23 cellular contexts compared by ENCODE assay signal in the genomic region with DNA sequence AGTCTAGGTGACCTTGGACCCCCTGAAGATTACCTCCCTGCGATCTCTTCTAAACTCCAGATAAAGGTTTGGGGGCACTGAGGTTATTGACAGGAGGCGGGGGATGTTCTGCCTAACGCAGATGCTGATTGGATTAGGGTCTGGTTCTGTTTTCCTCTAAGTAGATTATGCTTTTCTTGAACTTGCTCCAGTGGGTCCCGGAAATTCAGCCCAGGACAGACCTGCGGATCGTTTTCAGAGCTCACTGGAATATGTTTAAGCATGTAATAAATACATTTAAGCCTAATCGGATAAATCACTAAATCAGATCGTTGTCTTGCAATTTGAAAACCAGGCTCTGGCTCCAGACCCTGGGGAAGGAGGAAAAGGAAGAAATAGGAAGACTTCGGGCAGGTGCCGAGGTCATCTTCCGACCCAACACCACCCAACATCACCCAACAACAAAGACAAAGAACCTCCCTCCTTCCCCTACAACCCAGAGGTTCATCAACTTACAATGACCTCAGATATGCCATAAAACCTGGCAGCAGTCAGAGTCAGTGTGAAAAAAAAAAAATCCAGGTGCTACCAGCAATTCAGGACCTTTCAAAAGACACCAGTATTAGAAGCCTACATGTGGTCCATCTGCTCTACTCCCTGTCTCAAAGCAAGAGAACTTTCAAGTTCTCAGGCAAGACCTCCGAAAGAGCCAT.
"Had no signal": no experiment of that assay in that cellular context is flagged by ENCODE, and none has a peak within 500 bp of the region (broad histone marks: within the 10 kb centered on the region; RNA-seq: fewer than 3 reads in every experiment).

No MANE protein-coding gene starts in this region.

- H3K4me3 ChIP-seq: esophagus squamous epithelium, lung, prostate gland, right atrium auricular region, smooth muscle cell, stomach, thyroid gland, vagina had no signal

- DNase-seq: cortex of kidney; effector memory CD8-positive, alpha-beta T cell; erythroblast; esophagus squamous epithelium; foreskin melanocyte; hypothalamus; naive thymus-derived CD4-positive, alpha-beta T cell; nucleus accumbens; stimulated activated CD4-positive, alpha-beta T cell treated with anti-CD3 and anti-CD28 coated beads, Interleukin-12 subunit alpha, Interleukin-12 subunit beta, amount 100 ng/mL, for 4 hours; stimulated activated CD4-positive, alpha-beta T cell treated with anti-CD3 and anti-CD28 coated beads, Interleukin-1b, Interleukin-23, amount 100 ng/mL, for 48 hours; stimulated activated CD4-positive, alpha-beta T cell treated with anti-CD3 and anti-CD28 coated beads, Interleukin-4, amount 100 ng/mL, for 24 hours; stimulated activated naive CD4-positive, alpha-beta T cell treated with Interleukin-2 at 50 U/mL for 16 hours; stomach; thyroid gland; trophoblast cell had no signal

- H3K36me3 ChIP-seq: esophagus squamous epithelium, prostate gland, right atrium auricular region, stomach, thyroid gland, vagina had no signal

- H3K27me3 ChIP-seq: right atrium auricular region, stomach, thyroid gland, vagina had no signal

- H3K27ac ChIP-seq: esophagus squamous epithelium, prostate gland, right atrium auricular region, stomach, thyroid gland, vagina had no signal

- H3K4me1 ChIP-seq: esophagus squamous epithelium, prostate gland, right atrium auricular region, stomach, thyroid gland, vagina had no signal

- ATAC-seq: effector memory CD8-positive, alpha-beta T cell; left lobe of liver; naive thymus-derived CD4-positive, alpha-beta T cell; sciatic nerve; stimulated activated effector memory CD8-positive, alpha-beta T cell treated with anti-CD3 and anti-CD28 coated beads, Interleukin-12 subunit alpha, Interleukin-12 subunit beta, amount 100 ng/mL, for 72 hours had no signal

- H3K9me3 ChIP-seq: esophagus squamous epithelium, prostate gland, right atrium auricular region, thyroid gland, vagina had no signal
